24 cellular contexts compared by ENCODE assay signal in the genomic region with DNA sequence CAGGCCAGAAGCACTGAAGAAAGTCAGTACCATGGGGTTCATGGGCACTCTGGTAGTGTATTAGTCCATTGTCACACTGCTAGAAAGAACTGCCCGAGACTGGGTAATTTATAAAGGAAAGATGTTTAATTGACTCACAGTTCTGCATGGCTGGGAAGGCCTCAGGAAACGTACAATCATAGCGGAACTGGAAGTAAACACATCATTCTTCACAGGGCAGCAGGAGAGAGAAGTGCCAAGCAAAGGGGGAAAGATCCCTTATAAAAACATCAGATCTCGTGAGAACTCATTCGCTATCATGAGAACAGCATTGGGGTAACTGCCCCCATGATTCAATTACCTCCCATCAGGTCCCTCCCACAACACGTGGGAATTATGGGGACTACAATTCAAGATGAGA.
"Had no signal": no experiment of that assay in that cellular context is flagged by ENCODE, and none has a peak within 500 bp of the region (broad histone marks: within the 10 kb centered on the region; RNA-seq: fewer than 3 reads in every experiment).

No MANE protein-coding gene starts in this region.

- H3K4me2 ChIP-seq: smooth muscle cell had no signal

- H3K9me3 ChIP-seq: colonic mucosa, gastrocnemius medialis, neutrophil, pancreas, right atrium auricular region, suprapubic skin, transverse colon, upper lobe of right lung, uterus had no signal

- H3K27ac Mint-ChIP-seq: dendritic cell treated with granulocyte-macrophage colony-stimulating factor and Interleukin-4, amounts not matched to agents 40 ng/mL and 50 ng/mL, for 4 days; memory B cell; natural killer cell; stimulated activated naive CD8-positive, alpha-beta T cell treated with anti-CD3 and anti-CD28 coated beads, Interleukin-15, amount 100 ng/mL, for 72 hours had no signal

- H3K4me3 Mint-ChIP-seq: dendritic cell treated with granulocyte-macrophage colony-stimulating factor and Interleukin-4, amounts not matched to agents 40 ng/mL and 50 ng/mL, for 4 days; memory B cell; natural killer cell; neural crest cell; stimulated activated naive CD8-positive, alpha-beta T cell treated with anti-CD3 and anti-CD28 coated beads, Interleukin-15, amount 100 ng/mL, for 72 hours had no signal

- H3K4me3 ChIP-seq: colonic mucosa, gastrocnemius medialis, lung, pancreas, right atrium auricular region, smooth muscle cell, suprapubic skin, transverse colon, upper lobe of right lung, uterus had no signal

- H3K4me1 Mint-ChIP-seq: memory B cell; natural killer cell; stimulated activated naive CD8-positive, alpha-beta T cell treated with anti-CD3 and anti-CD28 coated beads, Interleukin-15, amount 100 ng/mL, for 72 hours had no signal

- H3K36me3 Mint-ChIP-seq: memory B cell, natural killer cell had no signal

- DNase-seq: colonic mucosa; foreskin fibroblast; gastrocnemius medialis; head of caudate nucleus; natural killer cell; pancreas; stimulated activated CD4-positive, alpha-beta T cell treated with anti-CD3 and anti-CD28 coated beads, Interleukin-12 subunit alpha, Interleukin-12 subunit beta, amount 100 ng/mL, for 4 hours; stimulated activated CD4-positive, alpha-beta T cell treated with anti-CD3 and anti-CD28 coated beads, Interleukin-1b, Interleukin-23, amount 100 ng/mL, for 48 hours; stimulated activated CD4-positive, alpha-beta T cell treated with anti-CD3 and anti-CD28 coated beads, Interleukin-4, amount 100 ng/mL, for 1 hour; stimulated activated CD8-positive, alpha-beta memory T cell treated with anti-CD3 and anti-CD28 coated beads, Interleukin-4, amount 100 ng/mL, for 48 hours; stimulated activated naive CD4-positive, alpha-beta T cell; stimulated activated naive CD8-positive, alpha-beta T cell treated with anti-CD3 and anti-CD28 coated beads, Interleukin-15, amount 100 ng/mL, for 72 hours; transverse colon; upper lobe of right lung; uterus had no signal

- H3K27ac ChIP-seq: colonic mucosa, epithelial cell of prostate, gastrocnemius medialis, neutrophil, pancreas, right atrium auricular region, suprapubic skin, transverse colon, upper lobe of right lung, uterus had no signal

- H3K27me3 ChIP-seq: colonic mucosa, gastrocnemius medialis, pancreas, right atrium auricular region, suprapubic skin, transverse colon, upper lobe of right lung, uterus had no signal

- H3K4me1 ChIP-seq: colonic mucosa, gastrocnemius medialis, right atrium auricular region, suprapubic skin, upper lobe of right lung, uterus had no signal

- H3K9me3 Mint-ChIP-seq: dendritic cell treated with granulocyte-macrophage colony-stimulating factor and Interleukin-4, amounts not matched to agents 40 ng/mL and 50 ng/mL, for 4 days; memory B cell; natural killer cell; neural crest cell; stimulated activated naive CD8-positive, alpha-beta T cell treated with anti-CD3 and anti-CD28 coated beads, Interleukin-15, amount 100 ng/mL, for 72 hours had no signal

- H3K36me3 ChIP-seq: colonic mucosa, gastrocnemius medialis, neutrophil, pancreas, right atrium auricular region, suprapubic skin, transverse colon, upper lobe of right lung, uterus had no signal
